Comparison of ENCODE assay signal across 25 cellular contexts in genomic region chr18:37460616-37461015, GRCh38.
"Had no signal": no experiment of that assay in that cellular context is flagged by ENCODE, and none has a peak within 500 bp of the region (broad histone marks: within the 10 kb centered on the region; RNA-seq: fewer than 3 reads in every experiment).

No MANE protein-coding gene starts in this region.

- H3K27ac ChIP-seq: brain microvascular endothelial cell, gastroesophageal sphincter, lower lobe of right lung, sigmoid colon, testis, vagina, VCaP had no signal

- H3K36me3 ChIP-seq: brain microvascular endothelial cell, gastroesophageal sphincter, lower lobe of right lung, sigmoid colon, vagina had no signal

- DNase-seq: activated CD4-positive, alpha-beta memory T cell treated with anti-CD3 and anti-CD28 coated beads, Interleukin-2, amount 10 ng/mL, durations not matched to agents 7 days and 5 days; activated CD4-positive, alpha-beta T cell treated with anti-CD3 and anti-CD28 coated beads, Interleukin-2, amount 10 ng/mL, durations not matched to agents 24 days and 14 days; activated effector memory CD4-positive, alpha-beta T cell treated with Interleukin-2 at 50 U/mL for 16 hours; activated naive CD4-positive, alpha-beta T cell treated with anti-CD3 and anti-CD28 coated beads, Interleukin-2, amount 10 ng/mL, durations not matched to agents 7 days and 5 days; activated T-cell treated with anti-CD3 and anti-CD28 coated beads, Interleukin-2, amount 50 U/mL, for 72 hours; brain microvascular endothelial cell; central memory CD4-positive, alpha-beta T cell; dorsolateral prefrontal cortex; effector memory CD8-positive, alpha-beta T cell; hypothalamus; islet precursor cell; lower lobe of right lung; natural killer cell; retina; sigmoid colon; stimulated activated CD4-positive, alpha-beta T cell treated with anti-CD3 and anti-CD28 coated beads, Interleukin-2, amount 100 ng/mL, for 48 hours; stimulated activated CD8-positive, alpha-beta memory T cell treated with anti-CD3 and anti-CD28 coated beads, Interleukin-4, amount 100 ng/mL, for 48 hours; stimulated activated naive B cell treated with anti-CD40 and anti-IgM and Interleukin-4, amounts not matched to agents 10 μg/mL and 1 μg/mL and 100 μg/mL, for 72 hours; testis; trophoblast cell had no signal

- H3K4me1 ChIP-seq: gastroesophageal sphincter, lower lobe of right lung, sigmoid colon, testis, vagina had no signal

- H3K27me3 ChIP-seq: brain microvascular endothelial cell, dorsolateral prefrontal cortex, sigmoid colon, testis, vagina had no signal

- ATAC-seq: activated CD4-positive, CD25-positive, alpha-beta regulatory T cell treated with anti-CD3 and anti-CD28 coated beads, Interleukin-2, amount 50 U/mL, for 24 hours; activated T-cell treated with anti-CD3 and anti-CD28 coated beads, Interleukin-2, amount 50 U/mL, for 72 hours; effector memory CD8-positive, alpha-beta T cell; esophagus mucosa; gastroesophageal sphincter; lower lobe of right lung; natural killer cell; stimulated activated naive B cell treated with anti-CD40 and anti-IgM and Interleukin-4, amounts not matched to agents 10 μg/mL and 1 μg/mL and 100 μg/mL, for 72 hours had no signal

- H3K4me3 ChIP-seq: dorsolateral prefrontal cortex, gastroesophageal sphincter, lower lobe of right lung, sigmoid colon, testis, vagina had no signal

- H3K9me3 ChIP-seq: gastroesophageal sphincter, lower lobe of right lung, sigmoid colon, testis, vagina had no signal
